In the genomic region with DNA sequence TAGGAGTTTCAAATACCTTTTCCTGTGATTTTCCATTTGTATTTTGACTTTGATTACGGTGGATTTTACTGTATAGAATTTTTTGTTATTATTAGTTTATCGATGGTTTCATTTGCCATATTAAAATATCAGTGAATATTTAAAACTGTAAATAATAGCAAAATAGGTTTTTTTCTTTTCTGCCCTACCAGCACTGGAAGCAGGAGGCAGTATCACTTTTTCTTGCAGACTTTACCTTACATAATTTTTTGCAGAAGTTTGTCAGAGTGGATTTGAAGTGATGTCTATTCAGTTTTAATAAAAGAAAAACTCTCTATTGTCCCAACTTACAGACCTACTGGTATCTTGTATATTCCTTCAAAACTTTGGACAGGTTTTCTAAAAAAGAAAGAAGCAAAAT, we compare ENCODE assay signal across 17 cellular contexts.
DNase-seq lines count a peak whose midpoint lies in the region; ATAC-seq and TF ChIP-seq lines count a peak whose summit lies in the region.
"Had no signal": no experiment of that assay in that cellular context is flagged by ENCODE, and none has a peak within 500 bp of the region (broad histone marks: within the 10 kb centered on the region; RNA-seq: fewer than 3 reads in every experiment).

No MANE protein-coding gene starts in this region.

- intact Hi-C loops in HCT116 (cut with micrococcal nuclease) = no loop called here

- DNase-seq in HCT116 (ENCODE audit: low read depth, low spot score) (no peak), chondrocyte (ENCODE audit: low spot score) (no peak), fibroblast of the aortic adventitia (ENCODE audit: low read depth) (no peak), type B pancreatic cell (ENCODE audit: extremely low spot score, unreplicated experiment) (no peak), NCI-H774 (lab: John Stamatoyannopoulos, UW) (no peak), Ammon's horn (ENCODE audit: low spot score) (no peak), NCI-H1417 treated with DMSO at 0.1 percent for 48 hours (lab: John Stamatoyannopoulos, UW) (no peak)
- DNase-seq: ACHN; CD8-positive, alpha-beta memory T cell; DMS79 treated with DMSO at 0.1 percent for 48 hours; NCI-H1048; NCI-H146; NCI-H2081; NCI-H510A treated with DMSO at 0.1 percent for 48 hours; SHP77 had no signal

- H3K27me3 ChIP-seq in HCT116 (ENCODE audit: insufficient read depth, low read length) = no peaks in the 10 kb centered on the region
- H3K27me3 ChIP-seq: BLaER1 treated with 17β-estradiol and CSF1 and Interleukin-3, amounts not matched to agents 10 nM and 100 nM had no signal

- H3K79me2 ChIP-seq in HCT116 (ENCODE audit: insufficient read depth, low read length) = no peaks in the 10 kb centered on the region

- 0 out of 2 replicates have a peak, but pooled peaks have one; percentile 9 for TF ChIP-seq RAD21 in HCT116 (IDR thresholded peaks at IDR 0.05; ENCODE audit: low read depth)

- no peak overlapping the region for H2AFZ ChIP-seq in HCT116 (ENCODE audit: low read depth, low read length, poor library complexity, severe bottlenecking)

- CTCF ChIA-PET in HCT116 (lab: Charles Lee) = no interaction called here

- H3K27me3 Mint-ChIP-seq in chondrocyte (ENCODE audit: low read depth) (peaks cover 9% of the 10 kb centered on the region), type B pancreatic cell (no peaks in the 10 kb centered on the region)
- H3K27me3 Mint-ChIP-seq: CD8-positive, alpha-beta memory T cell had no signal

- H3K9me3 Mint-ChIP-seq in chondrocyte (ENCODE audit: low read depth) (peaks cover 4% of the 10 kb centered on the region), type B pancreatic cell (no peaks in the 10 kb centered on the region)

- POLR2A ChIA-PET in HCT116 (lab: Charles Lee) = no interaction called here

- H3K4me1 ChIP-seq in HCT116 (ENCODE audit: control insufficient read depth in 1 of 2, insufficient read depth in 2 of 2, low read length in 2 of 2) = no peaks in the 10 kb centered on the region

- TF ChIP-seq POLR2A in HCT116 (IDR thresholded peaks at IDR 0.05; ENCODE audit: borderline replicate concordance, extremely low read depth, insufficient read depth, insufficient read length) = no peak

- RAD21 ChIA-PET in HCT116 (lab: Charles Lee; ENCODE audit: low non-redundant PET in 1 of 2, low total read pairs in 2 of 2, uncharacterized antibody in 2 of 2, unreplicated experiment in 2 of 2) = no interaction called here

- no peaks in the 10 kb centered on the region for H3K36me3 ChIP-seq in HCT116 (ENCODE audit: control insufficient read depth in 1 of 2, insufficient read depth in 2 of 2, low read length in 2 of 2)
- H3K36me3 ChIP-seq: BLaER1 treated with 17β-estradiol and CSF1 and Interleukin-3, amounts not matched to agents 10 nM and 100 nM had no signal

- H3K27ac Mint-ChIP-seq in chondrocyte (ENCODE audit: unreplicated experiment) = no peak overlapping the region
- no peak overlapping the region for H3K27ac Mint-ChIP-seq in type B pancreatic cell
- H3K27ac Mint-ChIP-seq: CD8-positive, alpha-beta memory T cell had no signal

- no peaks in the 10 kb centered on the region for H3K4me1 Mint-ChIP-seq in chondrocyte (ENCODE audit: low read depth)
- no peaks in the 10 kb centered on the region for H3K4me1 Mint-ChIP-seq in type B pancreatic cell (ENCODE audit: unreplicated experiment)
- H3K4me1 Mint-ChIP-seq: CD8-positive, alpha-beta memory T cell had no signal

- BruUV-seq in HCT116 (replicated peaks; lab: Mats Ljungman, UMichigan) = no TSS peak

- no peak overlapping the region for H3K4me2 ChIP-seq in HCT116 (ENCODE audit: low read length)
- H3K4me2 ChIP-seq: BLaER1 treated with 17β-estradiol and CSF1 and Interleukin-3, amounts not matched to agents 10 nM and 100 nM had no signal

- H3K4me3 ChIP-seq in HCT116 (replicated peaks in 1 of 2; ENCODE audit: low read depth in 1 of 2, low read length in 2 of 2) = no peak overlapping the region
- H3K4me3 ChIP-seq in fibroblast of the aortic adventitia (ENCODE audit: low read depth, low read length) = no peak overlapping the region
- H3K4me3 ChIP-seq: BLaER1 treated with 17β-estradiol and CSF1 and Interleukin-3, amounts not matched to agents 10 nM and 100 nM; GM12878 had no signal

- TF ChIP-seq CTCF in HCT116 (IDR thresholded peaks at IDR 0.05 in 2 of 3, conservative IDR thresholded peaks at IDR 0.05 in 1 of 3; ENCODE audit: borderline replicate concordance in 1 of 3, insufficient read depth in 1 of 3, low read depth in 2 of 3, low read length in 2 of 3) (peak in 2 of 3 experiments; percentile 8 to 24; a peak in 1 of 6 replicates), chondrocyte (IDR thresholded peaks at IDR 0.05) (peak; percentile 47), fibroblast of the aortic adventitia (IDR thresholded peaks at IDR 0.05; ENCODE audit: insufficient read depth, low read length) (peak; percentile 39), type B pancreatic cell (conservative IDR thresholded peaks at IDR 0.05) (peak; percentile 40)

- no peak overlapping the region for H3K9ac ChIP-seq in HCT116 (ENCODE audit: low read length)
- H3K9ac ChIP-seq: BLaER1 treated with 17β-estradiol and CSF1 and Interleukin-3, amounts not matched to agents 10 nM and 100 nM had no signal

- H3K36me3 Mint-ChIP-seq in chondrocyte (ENCODE audit: low read depth) (no peaks in the 10 kb centered on the region), type B pancreatic cell (no peaks in the 10 kb centered on the region)
- H3K36me3 Mint-ChIP-seq: CD8-positive, alpha-beta memory T cell had no signal

- H3K9me2 ChIP-seq in HCT116 (ENCODE audit: insufficient read depth) = no peaks in the 10 kb centered on the region

- no peak for ATAC-seq in HCT116
- ATAC-seq: GM12878 had no signal

- H3K27ac ChIP-seq in HCT116 (ENCODE audit: low read depth, low read length) = no peak overlapping the region
- H3K27ac ChIP-seq: BLaER1 treated with 17β-estradiol and CSF1 and Interleukin-3, amounts not matched to agents 10 nM and 100 nM had no signal

- no peaks in the 10 kb centered on the region for H3K9me3 ChIP-seq in HCT116 (ENCODE audit: control insufficient read depth in 1 of 2, insufficient read depth in 1 of 2, low read depth in 1 of 2, low read length in 2 of 2)
- H3K9me3 ChIP-seq: BLaER1 treated with 17β-estradiol and CSF1 and Interleukin-3, amounts not matched to agents 10 nM and 100 nM had no signal

- H3K4me3 Mint-ChIP-seq in chondrocyte (ENCODE audit: unreplicated experiment) = no peak overlapping the region
- H3K4me3 Mint-ChIP-seq in type B pancreatic cell = no peak overlapping the region
- H3K4me3 Mint-ChIP-seq: CD8-positive, alpha-beta memory T cell had no signal

- no peaks in the 10 kb centered on the region for H4K20me1 ChIP-seq in HCT116 (ENCODE audit: insufficient read depth)
- H4K20me1 ChIP-seq: BLaER1 treated with 17β-estradiol and CSF1 and Interleukin-3, amounts not matched to agents 10 nM and 100 nM had no signal

TF ChIP-seq in HCT116, 20 proteins besides CTCF, POLR2A, EP300 and RAD21:
- no peak for TF ChIP-seq SIN3A (IDR thresholded peaks at IDR 0.05; ENCODE audit: low read depth)
- TF ChIP-seq, protein P1, sequence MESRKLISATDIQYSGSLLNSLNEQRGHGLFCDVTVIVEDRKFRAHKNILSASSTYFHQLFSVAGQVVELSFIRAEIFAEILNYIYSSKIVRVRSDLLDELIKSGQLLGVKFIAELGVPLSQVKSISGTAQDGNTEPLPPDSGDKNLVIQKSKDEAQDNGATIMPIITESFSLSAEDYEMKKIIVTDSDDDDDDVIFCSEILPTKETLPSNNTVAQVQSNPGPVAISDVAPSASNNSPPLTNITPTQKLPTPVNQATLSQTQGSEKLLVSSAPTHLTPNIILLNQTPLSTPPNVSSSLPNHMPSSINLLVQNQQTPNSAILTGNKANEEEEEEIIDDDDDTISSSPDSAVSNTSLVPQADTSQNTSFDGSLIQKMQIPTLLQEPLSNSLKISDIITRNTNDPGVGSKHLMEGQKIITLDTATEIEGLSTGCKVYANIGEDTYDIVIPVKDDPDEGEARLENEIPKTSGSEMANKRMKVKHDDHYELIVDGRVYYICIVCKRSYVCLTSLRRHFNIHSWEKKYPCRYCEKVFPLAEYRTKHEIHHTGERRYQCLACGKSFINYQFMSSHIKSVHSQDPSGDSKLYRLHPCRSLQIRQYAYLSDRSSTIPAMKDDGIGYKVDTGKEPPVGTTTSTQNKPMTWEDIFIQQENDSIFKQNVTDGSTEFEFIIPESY (IDR thresholded peaks at IDR 0.05; ENCODE audit: extremely low read depth, insufficient replicate concordance, low read length) = no peak
- TF ChIP-seq EZH2 (IDR thresholded peaks at IDR 0.05) = no peak
- TF ChIP-seq JUND (IDR thresholded peaks at IDR 0.05) = no peak
- TF ChIP-seq EGR1 (IDR thresholded peaks at IDR 0.05; ENCODE audit: low read depth) = no peak
- TF ChIP-seq EZH2phosphoT487 (IDR thresholded peaks at IDR 0.05; ENCODE audit: borderline replicate concordance) = no peak
- no peak for TF ChIP-seq FOSL1 (IDR thresholded peaks at IDR 0.05; ENCODE audit: low read depth)
